ENCODE assay signal across 7 cellular contexts in genomic region chr10:22006379-22006884, GRCh38.
"Had no signal": no experiment of that assay in that cellular context is flagged by ENCODE, and none has a peak within 500 bp of the region (broad histone marks: within the 10 kb centered on the region; RNA-seq: fewer than 3 reads in every experiment).

No MANE protein-coding gene starts in this region.

- H3K4me3 ChIP-seq: GM23338 had no signal

- H3K4me3 Mint-ChIP-seq: GM23338, H9, HFFc6 had no signal

- H3K9me3 Mint-ChIP-seq: GM23338, HFFc6 had no signal

- H3K27ac Mint-ChIP-seq: GM23338, H9, HFFc6 had no signal

- H3K4me2 ChIP-seq: GM23338 had no signal

- H3K27ac ChIP-seq: HL-60 had no signal

- ATAC-seq: GM23338, HepG2 had no signal

- H2AFZ ChIP-seq: GM23338 had no signal

- DNase-seq: H9, HCEC 1CT, HFFc6, KG1 had no signal
